14 cellular contexts compared by ENCODE assay signal in genomic region chr10:69703256-69703655, GRCh38.
"Had no signal": no experiment of that assay in that cellular context is flagged by ENCODE, and none has a peak within 500 bp of the region (broad histone marks: within the 10 kb centered on the region; RNA-seq: fewer than 3 reads in every experiment).

No MANE protein-coding gene starts in this region.

- H3K4me3 ChIP-seq: right lobe of liver, testis, upper lobe of right lung had no signal

- DNase-seq: activated CD4-positive, alpha-beta T cell treated with anti-CD3 and anti-CD28 coated beads, Interleukin-2, amount 10 ng/mL, durations not matched to agents 7 days and 5 days; activated CD8-positive, alpha-beta memory T cell treated with anti-CD3 and anti-CD28 coated beads for 24 hours; activated gamma-delta T cell treated with Interleukin-2 at 50 U/mL for 16 hours; amygdala; islet precursor cell; naive thymus-derived CD8-positive, alpha-beta T cell; nucleus accumbens; right lobe of liver; stimulated activated CD4-positive, alpha-beta T cell treated with anti-CD3 and anti-CD28 coated beads, Interleukin-1b, Interleukin-23, amount 100 ng/mL, for 48 hours; stimulated activated naive CD8-positive, alpha-beta T cell treated with anti-CD3 and anti-CD28 coated beads, Interleukin-15, amount 100 ng/mL, for 72 hours; T-cell; T-helper 9 cell; testis; upper lobe of right lung had no signal

- H3K27ac ChIP-seq: right lobe of liver, testis, upper lobe of right lung had no signal

- H3K4me1 ChIP-seq: right lobe of liver, testis, upper lobe of right lung had no signal

- H3K36me3 ChIP-seq: right lobe of liver, upper lobe of right lung had no signal

- H3K27me3 ChIP-seq: right lobe of liver, testis, upper lobe of right lung had no signal

- H3K9me3 ChIP-seq: right lobe of liver, testis, upper lobe of right lung had no signal
